Comparison of ENCODE assay signal across 1 cellular context in genomic region chr2:112749755-112750559, GRCh38.
TF ChIP-seq lines count a peak whose summit lies in the region.

No MANE protein-coding gene starts in this region.

TF ChIP-seq in K562, 482 proteins besides CTCF, POLR2A, EP300 and RAD21 (continued from another document and continues in another):
- TF ChIP-seq ZNF277 (CRISPR knock-in tag; IDR thresholded peaks at IDR 0.05; ENCODE audit: borderline replicate concordance) (no peak), ZNF197 (CRISPR knock-in tag; IDR thresholded peaks at IDR 0.05; ENCODE audit: low read depth) (no peak), TARDBP (IDR thresholded peaks at IDR 0.05) (no peak), ZNF717 (CRISPR knock-in tag; IDR thresholded peaks at IDR 0.05) (no peak), FOXJ3 (CRISPR knock-in tag; IDR thresholded peaks at IDR 0.05) (peak; percentile 73; the same call in 1 of the 2 replicates), CXXC5 (CRISPR knock-in tag; IDR thresholded peaks at IDR 0.05) (no peak), HOXB6 (CRISPR knock-in tag; IDR thresholded peaks at IDR 0.05; ENCODE audit: borderline replicate concordance) (no peak), ATF1 (CRISPR knock-in tag; IDR thresholded peaks at IDR 0.05) (no peak), ATF1 (tag; IDR thresholded peaks at IDR 0.05) (peak; percentile 10; the same call in 1 of the 2 replicates), STAG1 (CRISPR knock-in tag; IDR thresholded peaks at IDR 0.05; ENCODE audit: borderline replicate concordance) (peak; percentile 47; the same call in 1 of the 2 replicates), NFYB (IDR thresholded peaks at IDR 0.05; ENCODE audit: extremely low read depth, insufficient read length) (no peak), XRCC3 (IDR thresholded peaks at IDR 0.05) (no peak), PPARD (CRISPR knock-in tag; IDR thresholded peaks at IDR 0.05) (no peak), RB1 (IDR thresholded peaks at IDR 0.05; ENCODE audit: low read depth) (peak; percentile 30; the same call in 1 of the 2 replicates), MTA2 (IDR thresholded peaks at IDR 0.05; ENCODE audit: low read depth) (no peak), SMAD2 (IDR thresholded peaks at IDR 0.05; ENCODE audit: low read depth, low read length) (no peak), ZNF436 (CRISPR knock-in tag; IDR thresholded peaks at IDR 0.05) (no peak), ZNF212 (CRISPR knock-in tag; IDR thresholded peaks at IDR 0.05) (no peak), DDX20 (tag; IDR thresholded peaks at IDR 0.05; ENCODE audit: low read depth) (no peak), HMGXB4 (CRISPR knock-in tag; IDR thresholded peaks at IDR 0.05) (0 out of 2 replicates have a peak, but pooled peaks have one; percentile 17), SMARCC2 (IDR thresholded peaks at IDR 0.05; ENCODE audit: low read depth) (no peak), LCOR (CRISPR knock-in tag; IDR thresholded peaks at IDR 0.05) (no peak), ZNF785 (CRISPR knock-in tag; IDR thresholded peaks at IDR 0.05) (no peak), ZNF174 (CRISPR knock-in tag; IDR thresholded peaks at IDR 0.05) (no peak), E2F5 (CRISPR knock-in tag; IDR thresholded peaks at IDR 0.05) (peak; percentile 38; the same call in 1 of the 2 replicates), MTF1 (CRISPR knock-in tag; IDR thresholded peaks at IDR 0.05; ENCODE audit: borderline replicate concordance) (no peak), JUND (IDR thresholded peaks at IDR 0.05; ENCODE audit: borderline replicate concordance, low read depth, low read length) (no peak), JUND (tag; IDR thresholded peaks at IDR 0.05; ENCODE audit: borderline replicate concordance, low read depth, low read length) (peak; percentile 25; the same call in 1 of the 3 replicates), RFX7 (CRISPR knock-in tag; IDR thresholded peaks at IDR 0.05) (no peak), MCM7 (IDR thresholded peaks at IDR 0.05) (no peak), SETDB1 (IDR thresholded peaks at IDR 0.05; ENCODE audit: low read length) (no peak), POLR2G (IDR thresholded peaks at IDR 0.05; ENCODE audit: low read depth, low read length) (no peak), NUFIP1 (IDR thresholded peaks at IDR 0.05; ENCODE audit: partially characterized antibody) (no peak), XRCC5 (IDR thresholded peaks at IDR 0.05; ENCODE audit: low read depth, low read length) (0 out of 2 replicates have a peak, but pooled peaks have one; percentile 46), KLF16 (IDR thresholded peaks at IDR 0.05) (no peak), ARID2 (IDR thresholded peaks at IDR 0.05) (peak; percentile 61; the same call in 1 of the 2 replicates), FOXK2 (conservative IDR thresholded peaks at IDR 0.05 in 1 of 2, IDR thresholded peaks at IDR 0.05 in 1 of 2; ENCODE audit: low read depth in 2 of 2) (no peak), TBL1XR1 (IDR thresholded peaks at IDR 0.05; ENCODE audit: low read length in 2 of 2) (no peak), ZBTB26 (CRISPR knock-in tag; IDR thresholded peaks at IDR 0.05) (no peak), ATF6 (CRISPR knock-in tag; IDR thresholded peaks at IDR 0.05) (no peak), ZNF449 (CRISPR knock-in tag; IDR thresholded peaks at IDR 0.05) (no peak), KDM1A (IDR thresholded peaks at IDR 0.05) (0 out of 4 replicates have a peak, but pooled peaks have one; percentile 8 to 27), BACH1 (tag; IDR thresholded peaks at IDR 0.05) (no peak), RFX1 (IDR thresholded peaks at IDR 0.05) (peak; percentile 67), PRMT5 (CRISPR knock-in tag; IDR thresholded peaks at IDR 0.05) (no peak)
- TF ChIP-seq, protein P1, sequence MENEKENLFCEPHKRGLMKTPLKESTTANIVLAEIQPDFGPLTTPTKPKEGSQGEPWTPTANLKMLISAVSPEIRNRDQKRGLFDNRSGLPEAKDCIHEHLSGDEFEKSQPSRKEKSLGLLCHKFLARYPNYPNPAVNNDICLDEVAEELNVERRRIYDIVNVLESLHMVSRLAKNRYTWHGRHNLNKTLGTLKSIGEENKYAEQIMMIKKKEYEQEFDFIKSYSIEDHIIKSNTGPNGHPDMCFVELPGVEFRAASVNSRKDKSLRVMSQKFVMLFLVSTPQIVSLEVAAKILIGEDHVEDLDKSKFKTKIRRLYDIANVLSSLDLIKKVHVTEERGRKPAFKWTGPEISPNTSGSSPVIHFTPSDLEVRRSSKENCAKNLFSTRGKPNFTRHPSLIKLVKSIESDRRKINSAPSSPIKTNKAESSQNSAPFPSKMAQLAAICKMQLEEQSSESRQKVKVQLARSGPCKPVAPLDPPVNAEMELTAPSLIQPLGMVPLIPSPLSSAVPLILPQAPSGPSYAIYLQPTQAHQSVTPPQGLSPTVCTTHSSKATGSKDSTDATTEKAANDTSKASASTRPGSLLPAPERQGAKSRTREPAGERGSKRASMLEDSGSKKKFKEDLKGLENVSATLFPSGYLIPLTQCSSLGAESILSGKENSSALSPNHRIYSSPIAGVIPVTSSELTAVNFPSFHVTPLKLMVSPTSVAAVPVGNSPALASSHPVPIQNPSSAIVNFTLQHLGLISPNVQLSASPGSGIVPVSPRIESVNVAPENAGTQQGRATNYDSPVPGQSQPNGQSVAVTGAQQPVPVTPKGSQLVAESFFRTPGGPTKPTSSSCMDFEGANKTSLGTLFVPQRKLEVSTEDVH (IDR thresholded peaks at IDR 0.05; ENCODE audit: low read depth, partially characterized antibody), result no peak
- TF ChIP-seq, protein P2, sequence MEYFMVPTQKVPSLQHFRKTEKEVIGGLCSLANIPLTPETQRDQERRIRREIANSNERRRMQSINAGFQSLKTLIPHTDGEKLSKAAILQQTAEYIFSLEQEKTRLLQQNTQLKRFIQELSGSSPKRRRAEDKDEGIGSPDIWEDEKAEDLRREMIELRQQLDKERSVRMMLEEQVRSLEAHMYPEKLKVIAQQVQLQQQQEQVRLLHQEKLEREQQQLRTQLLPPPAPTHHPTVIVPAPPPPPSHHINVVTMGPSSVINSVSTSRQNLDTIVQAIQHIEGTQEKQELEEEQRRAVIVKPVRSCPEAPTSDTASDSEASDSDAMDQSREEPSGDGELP (CRISPR knock-in tag; IDR thresholded peaks at IDR 0.05; ENCODE audit: borderline replicate concordance), result peak; percentile 33; the same call in 1 of the 2 replicates
- TF ChIP-seq, protein P3, sequence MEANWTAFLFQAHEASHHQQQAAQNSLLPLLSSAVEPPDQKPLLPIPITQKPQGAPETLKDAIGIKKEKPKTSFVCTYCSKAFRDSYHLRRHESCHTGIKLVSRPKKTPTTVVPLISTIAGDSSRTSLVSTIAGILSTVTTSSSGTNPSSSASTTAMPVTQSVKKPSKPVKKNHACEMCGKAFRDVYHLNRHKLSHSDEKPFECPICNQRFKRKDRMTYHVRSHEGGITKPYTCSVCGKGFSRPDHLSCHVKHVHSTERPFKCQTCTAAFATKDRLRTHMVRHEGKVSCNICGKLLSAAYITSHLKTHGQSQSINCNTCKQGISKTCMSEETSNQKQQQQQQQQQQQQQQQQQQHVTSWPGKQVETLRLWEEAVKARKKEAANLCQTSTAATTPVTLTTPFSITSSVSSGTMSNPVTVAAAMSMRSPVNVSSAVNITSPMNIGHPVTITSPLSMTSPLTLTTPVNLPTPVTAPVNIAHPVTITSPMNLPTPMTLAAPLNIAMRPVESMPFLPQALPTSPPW (CRISPR knock-in tag; IDR thresholded peaks at IDR 0.05), result no peak
- TF ChIP-seq, protein P4, sequence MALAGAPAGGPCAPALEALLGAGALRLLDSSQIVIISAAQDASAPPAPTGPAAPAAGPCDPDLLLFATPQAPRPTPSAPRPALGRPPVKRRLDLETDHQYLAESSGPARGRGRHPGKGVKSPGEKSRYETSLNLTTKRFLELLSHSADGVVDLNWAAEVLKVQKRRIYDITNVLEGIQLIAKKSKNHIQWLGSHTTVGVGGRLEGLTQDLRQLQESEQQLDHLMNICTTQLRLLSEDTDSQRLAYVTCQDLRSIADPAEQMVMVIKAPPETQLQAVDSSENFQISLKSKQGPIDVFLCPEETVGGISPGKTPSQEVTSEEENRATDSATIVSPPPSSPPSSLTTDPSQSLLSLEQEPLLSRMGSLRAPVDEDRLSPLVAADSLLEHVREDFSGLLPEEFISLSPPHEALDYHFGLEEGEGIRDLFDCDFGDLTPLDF (CRISPR knock-in tag; IDR thresholded peaks at IDR 0.05), result no peak
- TF ChIP-seq, protein P5, sequence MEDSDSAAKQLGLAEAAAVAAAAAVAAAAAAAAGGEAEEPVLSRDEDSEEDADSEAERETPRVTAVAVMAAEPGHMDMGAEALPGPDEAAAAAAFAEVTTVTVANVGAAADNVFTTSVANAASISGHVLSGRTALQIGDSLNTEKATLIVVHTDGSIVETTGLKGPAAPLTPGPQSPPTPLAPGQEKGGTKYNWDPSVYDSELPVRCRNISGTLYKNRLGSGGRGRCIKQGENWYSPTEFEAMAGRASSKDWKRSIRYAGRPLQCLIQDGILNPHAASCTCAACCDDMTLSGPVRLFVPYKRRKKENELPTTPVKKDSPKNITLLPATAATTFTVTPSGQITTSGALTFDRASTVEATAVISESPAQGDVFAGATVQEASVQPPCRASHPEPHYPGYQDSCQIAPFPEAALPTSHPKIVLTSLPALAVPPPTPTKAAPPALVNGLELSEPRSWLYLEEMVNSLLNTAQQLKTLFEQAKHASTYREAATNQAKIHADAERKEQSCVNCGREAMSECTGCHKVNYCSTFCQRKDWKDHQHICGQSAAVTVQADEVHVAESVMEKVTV (CRISPR knock-in tag; IDR thresholded peaks at IDR 0.05), result peak; percentile 89
- TF ChIP-seq, protein P6, sequence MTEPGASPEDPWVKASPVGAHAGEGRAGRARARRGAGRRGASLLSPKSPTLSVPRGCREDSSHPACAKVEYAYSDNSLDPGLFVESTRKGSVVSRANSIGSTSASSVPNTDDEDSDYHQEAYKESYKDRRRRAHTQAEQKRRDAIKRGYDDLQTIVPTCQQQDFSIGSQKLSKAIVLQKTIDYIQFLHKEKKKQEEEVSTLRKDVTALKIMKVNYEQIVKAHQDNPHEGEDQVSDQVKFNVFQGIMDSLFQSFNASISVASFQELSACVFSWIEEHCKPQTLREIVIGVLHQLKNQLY (CRISPR knock-in tag; conservative IDR thresholded peaks at IDR 0.05), result no peak
